In the genomic region with DNA sequence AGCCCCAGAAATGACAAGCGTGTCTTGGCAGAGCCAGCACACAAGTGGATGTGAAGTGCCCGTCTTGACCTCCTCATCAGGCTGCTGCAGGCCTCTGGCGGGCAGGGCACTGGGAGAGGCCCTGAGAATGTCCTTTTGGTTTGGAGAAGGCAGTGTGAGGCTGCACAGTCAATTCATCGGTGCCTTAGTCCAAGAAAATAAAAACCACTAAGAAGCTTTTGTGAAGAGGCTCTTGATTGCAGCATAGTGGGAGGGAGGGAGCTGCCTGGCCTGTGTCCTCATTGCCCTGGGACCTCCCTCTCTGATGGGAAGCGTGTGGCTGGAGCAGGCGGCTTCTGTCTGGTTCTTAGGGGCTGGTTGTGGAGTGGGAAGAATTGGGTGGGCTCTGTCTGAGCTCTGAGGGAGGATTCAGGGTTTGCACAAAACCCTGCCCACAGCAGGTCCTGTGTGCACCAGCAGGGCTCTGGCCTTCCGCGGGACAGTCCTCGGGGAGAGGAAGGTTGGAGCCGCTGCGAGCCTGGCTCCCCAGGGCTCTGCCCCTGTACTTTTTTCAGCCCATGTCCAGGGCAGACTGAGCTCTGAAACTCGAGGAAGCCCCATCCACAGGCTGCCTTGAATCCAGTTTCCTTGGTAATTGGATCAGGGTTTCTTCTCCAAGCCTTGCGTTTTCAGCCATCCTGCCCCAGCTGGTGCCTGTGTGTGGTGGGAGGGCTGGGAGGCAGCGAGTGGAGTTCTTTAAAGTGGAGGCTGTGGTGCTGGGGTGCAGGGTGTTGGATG, we compare ENCODE assay signal across 8 cellular contexts.
DNase-seq lines count a peak whose midpoint lies in the region; ATAC-seq and TF ChIP-seq lines count a peak whose summit lies in the region.

No MANE protein-coding gene starts in this region.

- in situ Hi-C loops in astrocyte of the spinal cord (cut with HindIII; ENCODE audit: low sequenced_read_pairs) = no loop called here

- no peak overlapping the region for H3K4me3 ChIP-seq in astrocyte of the spinal cord (ENCODE audit: low read depth, low read length)

- H3K27ac ChIP-seq in substantia nigra (ENCODE audit: low read depth, low read length, poor library complexity, severe bottlenecking) = peak overlapping the region; percentile 64

- DNase-seq in HK-2 (ENCODE audit: unreplicated experiment) (peak; percentile 46), astrocyte of the spinal cord (ENCODE audit: low read depth, low spot score) (peak; percentile 85), kidney tubule cell (ENCODE audit: low spot score) (peak; percentile 28), substantia nigra (lab: John Stamatoyannopoulos, UW) (peak in 2 of 49 donors; percentile 24 to 65)
- no peak for DNase-seq in activated naive CD4-positive, alpha-beta T cell (lab: John Stamatoyannopoulos, UW)
- DNase-seq in stimulated activated CD4-positive, alpha-beta T cell treated with anti-CD3 and anti-CD28 coated beads, Interleukin-12 subunit alpha, Interleukin-12 subunit beta, amount 100 ng/mL, for 4 hours = no peak

- no peak for TF ChIP-seq CTCF in astrocyte of the spinal cord (IDR thresholded peaks at IDR 0.05; ENCODE audit: low read depth, low read length)

- ATAC-seq in HG02884 (IDR thresholded peaks at IDR 0.05; ENCODE audit: unreplicated experiment) (no peak), HG03354 (IDR thresholded peaks at IDR 0.05; ENCODE audit: poor library complexity, severe bottlenecking, unreplicated experiment) (no peak)

Comparison
In these comparisons a context has a peak if more than half of its experiments do, and no peak if none do; other contexts are left out.
1. DNase-seq: peak in HK-2 (single experiment), astrocyte of the spinal cord (single experiment) and kidney tubule cell (single experiment); none in activated naive CD4-positive, alpha-beta T cell (0 of 4) and stimulated activated CD4-positive, alpha-beta T cell treated with anti-CD3 and anti-CD28 coated beads, Interleukin-12 subunit alpha, Interleukin-12 subunit beta, amount 100 ng/mL, for 4 hours (single experiment).